In the genomic region with DNA sequence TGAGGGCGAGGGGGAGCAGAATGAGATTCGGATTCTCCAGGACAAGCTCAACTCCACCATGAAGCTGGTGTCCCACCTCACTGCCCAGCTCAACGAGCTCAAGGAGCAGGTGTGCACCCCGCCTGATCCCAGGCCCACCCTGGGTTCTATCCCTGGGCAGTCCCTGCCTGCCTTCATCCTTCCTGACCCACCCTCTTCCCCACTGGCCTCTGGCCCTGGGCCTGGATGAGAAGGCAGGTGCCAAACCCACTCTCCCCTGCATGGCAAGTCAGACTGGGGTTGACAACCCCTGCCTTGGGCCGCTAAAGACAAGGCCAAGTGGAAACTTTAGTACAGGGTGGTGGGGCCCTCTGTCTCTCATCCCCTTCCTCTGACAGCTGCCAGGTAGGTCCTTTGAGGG, we compare ENCODE assay signal across 9 cellular contexts. TPM values are rescaled to one million over a fixed set of nuclear protein-coding genes. Genes with fewer than 3 reads are reported as not detected.
DNase-seq lines count a peak whose midpoint lies in the region; ATAC-seq and TF ChIP-seq lines count a peak whose summit lies in the region.
"Had no signal": no experiment of that assay in that cellular context is flagged by ENCODE, and none has a peak within 500 bp of the region (broad histone marks: within the 10 kb centered on the region; RNA-seq: fewer than 3 reads in every experiment).

No MANE protein-coding gene starts in this region.

- peaks cover 62% of the 10 kb centered on the region for H3K36me3 Mint-ChIP-seq in activated CD4-positive, alpha-beta T cell treated with anti-CD3 and anti-CD28 coated beads, Interleukin-2, amount 10 ng/mL, durations not matched to agents 7 days and 5 days (ENCODE audit: low read depth)
- H3K36me3 Mint-ChIP-seq in activated CD8-positive, alpha-beta T cell treated with anti-CD3 and anti-CD28 coated beads for 36 hours (ENCODE audit: low read depth), result peaks cover 70% of the 10 kb centered on the region
- H3K36me3 Mint-ChIP-seq in glutamatergic neuron (ENCODE audit: unreplicated experiment) (no peaks in the 10 kb centered on the region), nephron progenitor cell (ENCODE audit: low read depth) (peaks cover 5% of the 10 kb centered on the region)
- peaks cover 42 to 63% of the 10 kb centered on the region in 2 donors for H3K36me3 Mint-ChIP-seq in stimulated activated naive B cell treated with anti-CD40 and anti-IgM and Interleukin-4, amounts not matched to agents 10 μg/mL and 1 μg/mL and 100 μg/mL, for 72 hours

- POLR2A ChIA-PET in activated CD4-positive, alpha-beta T cell treated with anti-CD3 and anti-CD28 coated beads, Interleukin-2, amount 10 ng/mL, durations not matched to agents 7 days and 5 days (lab: Charles Lee), result no interaction called here
- POLR2A ChIA-PET in activated CD8-positive, alpha-beta T cell treated with anti-CD3 and anti-CD28 coated beads for 36 hours (lab: Charles Lee), result interaction anchor here (0.9 to 5.1 kb wide), 8 partner anchors 12 to 445 kb away, joined by 3 to 33 read pairs (median 6); a partner anchor contains a TSS

- H3K27me3 Mint-ChIP-seq in activated CD4-positive, alpha-beta T cell treated with anti-CD3 and anti-CD28 coated beads, Interleukin-2, amount 10 ng/mL, durations not matched to agents 7 days and 5 days, result no peaks in the 10 kb centered on the region
- no peaks in the 10 kb centered on the region for H3K27me3 Mint-ChIP-seq in activated CD8-positive, alpha-beta T cell treated with anti-CD3 and anti-CD28 coated beads for 36 hours
- peaks cover 10% of the 10 kb centered on the region for H3K27me3 Mint-ChIP-seq in glutamatergic neuron (ENCODE audit: unreplicated experiment)
- no peaks in the 10 kb centered on the region for H3K27me3 Mint-ChIP-seq in stimulated activated naive B cell treated with anti-CD40 and anti-IgM and Interleukin-4, amounts not matched to agents 10 μg/mL and 1 μg/mL and 100 μg/mL, for 72 hours
- H3K27me3 Mint-ChIP-seq in nephron progenitor cell (ENCODE audit: low read depth, poor library complexity), result peaks cover 2% of the 10 kb centered on the region

- CTCF ChIA-PET in activated CD4-positive, alpha-beta T cell treated with anti-CD3 and anti-CD28 coated beads, Interleukin-2, amount 10 ng/mL, durations not matched to agents 7 days and 5 days (lab: Charles Lee), result interaction anchor here (0.6 to 2.0 kb wide), 6 partner anchors 12 to 331 kb away, joined by 3 to 8 read pairs (median 4); a partner anchor contains a TSS
- CTCF ChIA-PET in activated CD8-positive, alpha-beta T cell treated with anti-CD3 and anti-CD28 coated beads for 36 hours (lab: Charles Lee), result interaction anchor here (1.3 to 3.3 kb wide), 6 partner anchors 12 to 109 kb away, joined by 3 to 17 read pairs (median 8); a partner anchor contains a TSS

- intact Hi-C loops in activated CD8-positive, alpha-beta T cell treated with anti-CD3 and anti-CD28 coated beads for 36 hours (cut with micrococcal nuclease), result no loop called here

- peak overlapping the region; percentile 86 for H3K27ac Mint-ChIP-seq in activated CD4-positive, alpha-beta T cell treated with anti-CD3 and anti-CD28 coated beads, Interleukin-2, amount 10 ng/mL, durations not matched to agents 7 days and 5 days
- peak overlapping the region; percentile 79 for H3K27ac Mint-ChIP-seq in activated CD8-positive, alpha-beta T cell treated with anti-CD3 and anti-CD28 coated beads for 36 hours
- H3K27ac Mint-ChIP-seq in glutamatergic neuron (ENCODE audit: unreplicated experiment) (peak overlapping the region; percentile 92), nephron progenitor cell (no peak overlapping the region)
- peak overlapping the region; percentile 92 for H3K27ac Mint-ChIP-seq in stimulated activated naive B cell treated with anti-CD40 and anti-IgM and Interleukin-4, amounts not matched to agents 10 μg/mL and 1 μg/mL and 100 μg/mL, for 72 hours

- no peak for ATAC-seq in activated CD8-positive, alpha-beta T cell treated with anti-CD3 and anti-CD28 coated beads for 36 hours
- ATAC-seq in stimulated activated naive B cell treated with anti-CD40 and anti-IgM and Interleukin-4, amounts not matched to agents 10 μg/mL and 1 μg/mL and 100 μg/mL, for 72 hours (replicated peaks), result no peak

- DNase-seq in activated CD4-positive, alpha-beta T cell treated with anti-CD3 and anti-CD28 coated beads, Interleukin-2, amount 10 ng/mL, durations not matched to agents 7 days and 5 days, result no peak
- no peak for DNase-seq in activated CD4-positive, alpha-beta T cell treated with anti-CD3 and anti-CD28 coated beads for 4 hours
- DNase-seq in activated CD8-positive, alpha-beta T cell treated with anti-CD3 and anti-CD28 coated beads for 36 hours, result no peak
- DNase-seq in glutamatergic neuron (no peak), NCI-H2227 treated with DMSO at 0.1 percent for 48 hours (lab: John Stamatoyannopoulos, UW) (no peak), nephron progenitor cell (no peak), foreskin melanocyte (no peak)
- DNase-seq in stimulated activated naive B cell treated with anti-CD40 and anti-IgM and Interleukin-4, amounts not matched to agents 10 μg/mL and 1 μg/mL and 100 μg/mL, for 72 hours, result no peak
- DNase-seq: SIG-M5 had no signal

- no peak for TF ChIP-seq CTCF in activated CD8-positive, alpha-beta T cell treated with anti-CD3 and anti-CD28 coated beads for 36 hours (IDR thresholded peaks at IDR 0.05)
- TF ChIP-seq CTCF in glutamatergic neuron (IDR thresholded peaks at IDR 0.05; ENCODE audit: partially characterized antibody, unreplicated experiment) (no peak), nephron progenitor cell (IDR thresholded peaks at IDR 0.05) (no peak)

- no peaks in the 10 kb centered on the region for H3K9me3 Mint-ChIP-seq in activated CD4-positive, alpha-beta T cell treated with anti-CD3 and anti-CD28 coated beads, Interleukin-2, amount 10 ng/mL, durations not matched to agents 7 days and 5 days
- no peaks in the 10 kb centered on the region for H3K9me3 Mint-ChIP-seq in activated CD8-positive, alpha-beta T cell treated with anti-CD3 and anti-CD28 coated beads for 36 hours
- H3K9me3 Mint-ChIP-seq in glutamatergic neuron (ENCODE audit: unreplicated experiment), result peaks cover 13% of the 10 kb centered on the region
- H3K9me3 Mint-ChIP-seq in stimulated activated naive B cell treated with anti-CD40 and anti-IgM and Interleukin-4, amounts not matched to agents 10 μg/mL and 1 μg/mL and 100 μg/mL, for 72 hours, result no peaks in the 10 kb centered on the region
- H3K9me3 Mint-ChIP-seq in nephron progenitor cell, result no peaks in the 10 kb centered on the region

- peaks cover 91% of the 10 kb centered on the region for H3K4me1 Mint-ChIP-seq in activated CD4-positive, alpha-beta T cell treated with anti-CD3 and anti-CD28 coated beads, Interleukin-2, amount 10 ng/mL, durations not matched to agents 7 days and 5 days
- H3K4me1 Mint-ChIP-seq in activated CD8-positive, alpha-beta T cell treated with anti-CD3 and anti-CD28 coated beads for 36 hours (ENCODE audit: low read depth), result peaks cover 73% of the 10 kb centered on the region
- peaks cover 59% of the 10 kb centered on the region for H3K4me1 Mint-ChIP-seq in glutamatergic neuron (ENCODE audit: low read depth, unreplicated experiment)
- peaks cover 59 to 78% of the 10 kb centered on the region in 2 donors for H3K4me1 Mint-ChIP-seq in stimulated activated naive B cell treated with anti-CD40 and anti-IgM and Interleukin-4, amounts not matched to agents 10 μg/mL and 1 μg/mL and 100 μg/mL, for 72 hours
- H3K4me1 Mint-ChIP-seq in nephron progenitor cell, result peaks cover 53% of the 10 kb centered on the region

- no peak overlapping the region for H3K4me3 Mint-ChIP-seq in activated CD4-positive, alpha-beta T cell treated with anti-CD3 and anti-CD28 coated beads, Interleukin-2, amount 10 ng/mL, durations not matched to agents 7 days and 5 days
- no peak overlapping the region for H3K4me3 Mint-ChIP-seq in activated CD8-positive, alpha-beta T cell treated with anti-CD3 and anti-CD28 coated beads for 36 hours
- peak overlapping the region; percentile 77 for H3K4me3 Mint-ChIP-seq in glutamatergic neuron (ENCODE audit: unreplicated experiment)
- H3K4me3 Mint-ChIP-seq in stimulated activated naive B cell treated with anti-CD40 and anti-IgM and Interleukin-4, amounts not matched to agents 10 μg/mL and 1 μg/mL and 100 μg/mL, for 72 hours, result peak overlapping the region in 1 of 2 donors; percentile 11
- H3K4me3 Mint-ChIP-seq in nephron progenitor cell, result no peak overlapping the region

RNA-seq across cellular contexts. Expression of a gene that starts 16.5 kb away (rescaled TPM):
- total RNA-seq in activated CD4-positive, alpha-beta T cell treated with anti-CD3 and anti-CD28 coated beads, Interleukin-2, amount 10 ng/mL, durations not matched to agents 7 days and 5 days, result 10 to 100 TPM; 77.6 to 80.0 TPM
- 100 to 1,000 TPM; 127 to 128 TPM for total RNA-seq in activated CD8-positive, alpha-beta T cell treated with anti-CD3 and anti-CD28 coated beads for 36 hours
- 48.7 TPM for total RNA-seq in glutamatergic neuron (ENCODE audit: unreplicated experiment)

RNA-seq across cellular contexts. Expression of a gene that starts 51.7 kb away (rescaled TPM):
- not detected for total RNA-seq in activated CD4-positive, alpha-beta T cell treated with anti-CD3 and anti-CD28 coated beads, Interleukin-2, amount 10 ng/mL, durations not matched to agents 7 days and 5 days
- not detected for total RNA-seq in activated CD8-positive, alpha-beta T cell treated with anti-CD3 and anti-CD28 coated beads for 36 hours
- total RNA-seq in glutamatergic neuron (ENCODE audit: unreplicated experiment), result 2.7 TPM
